ENCODE assay signal across 8 cellular contexts in genomic region chr7:2404714-2405119, GRCh38. TPM values are rescaled to one million over a fixed set of nuclear protein-coding genes. Genes with fewer than 3 reads are reported as not detected.
A peak's percentile ranks its signal among the peaks of the same experiment; 100 is the strongest.
DNase-seq lines count a peak whose midpoint lies in the region; ATAC-seq and TF ChIP-seq lines count a peak whose summit lies in the region.

No MANE protein-coding gene starts in this region.

- H3K4me2 ChIP-seq in KMS-11, result peak overlapping the region; percentile 65

- H3K27ac ChIP-seq in KMS-11, result peak overlapping the region; percentile 81; the same call in 1 of the 2 replicates

- ATAC-seq in naive B cell (ENCODE audit: low read depth in 2 of 2), result no peak
- ATAC-seq in GM19455 (IDR thresholded peaks at IDR 0.05; ENCODE audit: unreplicated experiment), result no peak

- H3K4me1 Mint-ChIP-seq in chondrocyte (ENCODE audit: low read depth) (peaks cover 39% of the 10 kb centered on the region), naive B cell (peaks cover 44 to 73% (median 62%) of the 10 kb centered on the region in 3 donors)

- H3K9me3 Mint-ChIP-seq in chondrocyte (ENCODE audit: low read depth), result no peaks in the 10 kb centered on the region
- H3K9me3 Mint-ChIP-seq in naive B cell, result peaks cover 0 to 5% (median 0%) of the 10 kb centered on the region in 7 donors

- H3K9ac ChIP-seq in KMS-11, result peak overlapping the region; percentile 47; the same call in 1 of the 2 replicates

- H3K27me3 ChIP-seq in KMS-11 (ENCODE audit: insufficient read depth, low read depth), result no peaks in the 10 kb centered on the region

- no peak overlapping the region for H3K4me3 ChIP-seq in KMS-11 (IDR thresholded peaks at IDR 0.05; ENCODE audit: insufficient read depth, low read depth, low read length)

- H3K36me3 ChIP-seq in KMS-11 (ENCODE audit: insufficient read depth), result no peaks in the 10 kb centered on the region

- no peaks in the 10 kb centered on the region for H4K20me1 ChIP-seq in KMS-11 (ENCODE audit: insufficient read depth)

- no peak overlapping the region for H2AFZ ChIP-seq in KMS-11 (ENCODE audit: low read depth)

- H3K4me1 ChIP-seq in KMS-11 (ENCODE audit: low read depth, poor library complexity, severe bottlenecking), result peaks cover 73% of the 10 kb centered on the region

- TF ChIP-seq CTCF in KMS-11 (conservative IDR thresholded peaks at IDR 0.05; ENCODE audit: low read depth, low read length) (no peak), chondrocyte (IDR thresholded peaks at IDR 0.05) (no peak)

- H3K79me2 ChIP-seq in KMS-11 (ENCODE audit: insufficient read depth, low read depth), result peaks cover 40% of the 10 kb centered on the region

- H3K27me3 Mint-ChIP-seq in chondrocyte (ENCODE audit: low read depth) (no peaks in the 10 kb centered on the region), naive B cell (no peaks in the 10 kb centered on the region)

- DNase-seq in AG20443 (ENCODE audit: low spot score) (peak; percentile 9), chondrocyte (ENCODE audit: low spot score) (no peak), naive B cell (peak; percentile 29), NK-92 (lab: John Stamatoyannopoulos, UW; ENCODE audit: unreplicated experiment) (no peak), COLO668 (lab: John Stamatoyannopoulos, UW; ENCODE audit: unreplicated experiment) (no peak), HCEC 1CT (no peak)

- peaks cover 2% of the 10 kb centered on the region for H3K36me3 Mint-ChIP-seq in chondrocyte (ENCODE audit: low read depth)
- no peaks in the 10 kb centered on the region for H3K36me3 Mint-ChIP-seq in naive B cell

- H3K4me3 Mint-ChIP-seq in chondrocyte (ENCODE audit: unreplicated experiment), result peak overlapping the region; percentile 80
- H3K4me3 Mint-ChIP-seq in naive B cell, result peak overlapping the region; percentile 64 to 94 (median 88)

- H3K27ac Mint-ChIP-seq in chondrocyte (ENCODE audit: unreplicated experiment), result no peak overlapping the region
- H3K27ac Mint-ChIP-seq in naive B cell, result peak overlapping the region; percentile 0 to 97 (median 88)

RNA-seq across cellular contexts. Expression of gene CHST12, which starts 1.3 kb away (rescaled TPM):
- total RNA-seq in chondrocyte, result 20.7 to 31.5 TPM (median 22.4 TPM) in 3 replicates
- 10 to 100 TPM in 4 of 6 donors, 1 to 10 TPM in 2; 6.5 to 20.9 (median 12.3) TPM for polyA plus RNA-seq in naive B cell (ENCODE audit: low read depth in 6 of 6)

RNA-seq across cellular contexts. Expression of gene EIF3B, which starts 50.1 kb away (rescaled TPM):
- 120 to 135 TPM (median 121 TPM) in 3 replicates for total RNA-seq in chondrocyte
- 100 to 1,000 TPM in 3 of 6 donors, 10 to 100 TPM in 3; 69.6 to 123 (median 94.4) TPM for polyA plus RNA-seq in naive B cell (ENCODE audit: low read depth in 6 of 6)

Comparison
In these comparisons a context has a peak if more than half of its experiments do, and no peak if none do; other contexts are left out.
1. DNase-seq: peak in AG20443 (single experiment) and naive B cell (single experiment); none in chondrocyte (single experiment), NK-92 (single experiment), COLO668 (single experiment) and HCEC 1CT (single experiment).